In genomic region chr10:96708456-96708855, GRCh38 we compare ENCODE assay signal across 17 cellular contexts. TPM values are rescaled to one million over a fixed set of nuclear protein-coding genes. Genes with fewer than 3 reads are reported as not detected.
DNase-seq lines count a peak whose midpoint lies in the region; ATAC-seq and TF ChIP-seq lines count a peak whose summit lies in the region.
"Had no signal": no experiment of that assay in that cellular context is flagged by ENCODE, and none has a peak within 500 bp of the region (broad histone marks: within the 10 kb centered on the region; RNA-seq: fewer than 3 reads in every experiment).

No MANE protein-coding gene starts in this region.

- H3K4me1 ChIP-seq in right atrium auricular region (no peaks in the 10 kb centered on the region), transverse colon (peaks cover 0 to under 1% (median 0%) of the 10 kb centered on the region in 4 donors)
- H3K4me1 ChIP-seq: gastrocnemius medialis, suprapubic skin had no signal

- intact Hi-C loops in Right ventricle myocardium inferior (cut with DNase I) (no loop called here), transverse colon (cut with DNase I; ENCODE audit: low total_unique reads) (no loop called here)

- TF ChIP-seq CTCF in right atrium auricular region (IDR thresholded peaks at IDR 0.05), result no peak
- no peak for TF ChIP-seq CTCF in transverse colon (IDR thresholded peaks at IDR 0.05)

- H3K4me3 ChIP-seq in right atrium auricular region, result no peak overlapping the region
- H3K4me3 ChIP-seq in transverse colon, result no peak overlapping the region
- H3K4me3 ChIP-seq: cardiac muscle cell, gastrocnemius medialis, suprapubic skin had no signal

- in situ Hi-C loops in transverse colon (cut with MboI; ENCODE audit: low pct_ligation_motif_present in 1 of 4, low pct_unique_long_range_greater_than_20kb in 1 of 4, low sequenced_read_pairs in 3 of 4), result no loop called here

- no peak for DNase-seq in Right ventricle myocardium inferior (ENCODE audit: missing footprints)
- DNase-seq in right atrium auricular region (ENCODE audit: low spot score), result no peak
- DNase-seq in OCI-M2 (lab: John Stamatoyannopoulos, UW; ENCODE audit: unreplicated experiment), result peak; percentile 61
- no peak for DNase-seq in transverse colon
- no peak for DNase-seq in kidney tubule cell (ENCODE audit: low spot score)
- DNase-seq in caudate nucleus (lab: John Stamatoyannopoulos, UW), result no peak
- DNase-seq: 8988T, Calu3, gastrocnemius medialis, NCI-H1436 treated with DMSO at 0.1 percent for 48 hours, NCI-H524, SHP77, WERI-Rb-1 had no signal

- no peaks in the 10 kb centered on the region for H3K36me3 ChIP-seq in right atrium auricular region
- no peaks in the 10 kb centered on the region for H3K36me3 ChIP-seq in transverse colon
- H3K36me3 ChIP-seq: cardiac muscle cell, gastrocnemius medialis, suprapubic skin, WERI-Rb-1 had no signal

- TF ChIP-seq EP300 in transverse colon (IDR thresholded peaks at IDR 0.05; ENCODE audit: low read depth), result no peak

- H3K27me3 ChIP-seq in right atrium auricular region, result no peaks in the 10 kb centered on the region
- no peaks in the 10 kb centered on the region for H3K27me3 ChIP-seq in layer of hippocampus (ENCODE audit: control insufficient read depth, insufficient read depth, low read length)
- H3K27me3 ChIP-seq in transverse colon, result no peaks in the 10 kb centered on the region
- H3K27me3 ChIP-seq: cardiac muscle cell, gastrocnemius medialis, suprapubic skin had no signal

- H3K9me3 ChIP-seq in right atrium auricular region, result no peaks in the 10 kb centered on the region
- no peaks in the 10 kb centered on the region for H3K9me3 ChIP-seq in transverse colon
- H3K9me3 ChIP-seq: gastrocnemius medialis, suprapubic skin had no signal

- WGBS in transverse colon (ENCODE audit: low coverage in 1 of 2), 2 donors, result 70 to 83% methylated on average over 2 to 7 of the region's 7 CpGs

- H3K27ac ChIP-seq in right atrium auricular region (no peak overlapping the region), layer of hippocampus (ENCODE audit: low read depth, low read length) (peak overlapping the region; percentile 52), transverse colon (peak overlapping the region in 3 of 4 donors; percentile 17 to 55 (median 42)), caudate nucleus (ENCODE audit: low read depth, low read length) (no peak overlapping the region)
- H3K27ac ChIP-seq: cardiac muscle cell, suprapubic skin, WERI-Rb-1 had no signal

- ATAC-seq in Right ventricle myocardium inferior (peak; percentile 59), GM21786 (IDR thresholded peaks at IDR 0.05; ENCODE audit: unreplicated experiment) (no peak)
- ATAC-seq: gastrocnemius medialis had no signal

- no peak for TF ChIP-seq POLR2A in transverse colon (IDR thresholded peaks at IDR 0.05)

RNA-seq across cellular contexts. Expression of gene PIK3AP1, which starts 11.9 kb away (rescaled TPM):
- total RNA-seq in Right ventricle myocardium inferior, result 7.6 TPM
- total RNA-seq in right atrium auricular region, result 10 to 100 TPM in 1 of 2 donors, 1 to 10 TPM in 1; 3.1 to 11.2 TPM
- total RNA-seq in transverse colon, result 10 to 100 TPM in 3 of 4 donors, 1 to 10 TPM in 1; 6.4 to 42.6 (median 16.3) TPM

Comparison
In these comparisons a context has a peak if more than half of its experiments do, and no peak if none do; other contexts are left out.
1. H3K27ac ChIP-seq: peak in layer of hippocampus (single experiment) and transverse colon (3 of 4); none in right atrium auricular region (0 of 2) and caudate nucleus (single experiment).